8 cellular contexts compared by ENCODE assay signal in the genomic region with DNA sequence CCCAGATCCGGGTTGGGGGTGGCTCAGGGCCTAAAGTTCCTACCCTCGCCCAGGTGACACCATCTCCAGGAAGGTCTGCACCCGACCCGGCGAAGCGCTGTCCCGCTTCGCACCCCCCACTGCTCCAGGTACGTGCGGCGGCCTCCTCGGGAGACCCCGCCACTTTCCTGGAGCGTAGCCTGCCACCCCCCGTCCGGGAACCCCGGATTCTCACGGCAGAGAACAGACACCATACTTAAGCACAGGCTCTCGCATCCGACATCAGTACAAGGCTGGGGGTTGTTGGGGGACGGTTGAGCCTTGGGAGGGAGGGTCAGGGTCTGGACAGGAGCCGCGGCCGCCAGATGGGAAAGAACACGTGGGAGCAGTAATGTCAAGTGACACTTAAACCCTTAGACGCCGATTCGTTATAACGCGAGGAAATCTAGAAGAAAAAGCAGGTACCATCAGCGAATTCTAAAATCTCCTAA. TPM values are rescaled to one million over a fixed set of nuclear protein-coding genes. Genes with fewer than 3 reads are reported as not detected.
DNase-seq lines count a peak whose midpoint lies in the region; ATAC-seq, FAIRE-seq and TF ChIP-seq lines count a peak whose summit lies in the region.

No MANE protein-coding gene starts in this region.

- H3K27ac ChIP-seq in layer of hippocampus (ENCODE audit: low read depth, low read length): peak overlapping the region; percentile 81

- peak overlapping the region; percentile 93 for H3K4me3 Mint-ChIP-seq in WTC11

- H3K27me3 ChIP-seq in bronchial epithelial cell (ENCODE audit: control insufficient read depth, insufficient read depth, low read length): no peaks in the 10 kb centered on the region
- no peaks in the 10 kb centered on the region for H3K27me3 ChIP-seq in layer of hippocampus (ENCODE audit: control insufficient read depth, insufficient read depth, low read length)

- peaks cover 3% of the 10 kb centered on the region for H3K36me3 ChIP-seq in bronchial epithelial cell (ENCODE audit: control insufficient read depth, insufficient read depth, low read length)

- no peaks in the 10 kb centered on the region for H3K9me3 Mint-ChIP-seq in WTC11

- H3K36me3 Mint-ChIP-seq in WTC11: peaks cover 11% of the 10 kb centered on the region

- FAIRE-seq in bronchial epithelial cell (lab: Jason Lieb, UNC) (no peak), D721Med (lab: Jason Lieb, UNC) (no peak)

- peak overlapping the region; percentile 69 for H3K4me3 ChIP-seq in bronchial epithelial cell (ENCODE audit: low read depth, low read length)

- H3K27me3 Mint-ChIP-seq in WTC11 (ENCODE audit: low read depth): no peaks in the 10 kb centered on the region

- POLR2A ChIA-PET in WTC11 (lab: Charles Lee): interaction anchor here (2.6 kb wide), 1 partner anchor 128 kb away, joined by 14 read pairs; a partner anchor contains a TSS

- DNase-seq in GM13976 (ENCODE audit: low spot score) (peak; percentile 59), NCI-H2171 (lab: John Stamatoyannopoulos, UW) (peak; percentile 67), WTC11 (ENCODE audit: low spot score) (peak; percentile 61), bronchial epithelial cell (ENCODE audit: low read depth) (peak; percentile 1), D721Med (ENCODE audit: insufficient read length, low spot score) (no peak)
- DNase-seq in stimulated activated CD4-positive, alpha-beta T cell treated with anti-CD3 and anti-CD28 coated beads, Interleukin-1b, Interleukin-23, amount 100 ng/mL, for 24 hours (ENCODE audit: low read depth in 4 of 4, low spot score in 1 of 4): peak; percentile 18 to 36 (median 24)

- H3K27ac Mint-ChIP-seq in WTC11: peak overlapping the region; percentile 95

- CTCF ChIA-PET in WTC11 (lab: Charles Lee): interaction anchor here (0.7 to 1.1 kb wide), 2 partner anchors 31 to 33 kb away, joined by 3 to 4 read pairs; a partner anchor contains a TSS

- in situ Hi-C loops in GM13976 (cut with MboI; ENCODE audit: low sequenced_read_pairs, unreplicated experiment): no loop called here

- H3K4me1 Mint-ChIP-seq in WTC11: peaks cover 16% of the 10 kb centered on the region

- peak; percentile 33 for ATAC-seq in HG02840 (IDR thresholded peaks at IDR 0.05; ENCODE audit: low FRiP score, unreplicated experiment)
- ATAC-seq in WTC11: peak; percentile 76

- TF ChIP-seq CTCF in GM13976 (IDR thresholded peaks at IDR 0.05; ENCODE audit: borderline replicate concordance, control extremely low read depth, extremely low read depth, insufficient read depth, missing control alignments) (no peak), WTC11 (IDR thresholded peaks at IDR 0.05) (no peak), bronchial epithelial cell (IDR thresholded peaks at IDR 0.05; ENCODE audit: insufficient read depth, low read length, severe bottlenecking) (no peak), D721Med (IDR thresholded peaks at IDR 0.05; ENCODE audit: insufficient read depth, missing control alignments) (no peak)

TF ChIP-seq in WTC11, 78 proteins besides CTCF, POLR2A, EP300 and RAD21 (continues in another document):
- TF ChIP-seq FOXP1 (CRISPR knock-in tag; IDR thresholded peaks at IDR 0.05; ENCODE audit: borderline replicate concordance) (peak; percentile 75; the same call in 1 of the 2 replicates), JUN (CRISPR knock-in tag; IDR thresholded peaks at IDR 0.05) (0 out of 2 replicates have a peak, but pooled peaks have one; percentile 14), ZNF416 (CRISPR knock-in tag; IDR thresholded peaks at IDR 0.05) (no peak), CREM (CRISPR knock-in tag; IDR thresholded peaks at IDR 0.05) (no peak), ZNF138 (CRISPR knock-in tag; conservative IDR thresholded peaks at IDR 0.05) (no peak), NR2C2 (CRISPR knock-in tag; IDR thresholded peaks at IDR 0.05) (no peak), MYBL2 (CRISPR knock-in tag; IDR thresholded peaks at IDR 0.05) (no peak; the same call in 1 of the 2 replicates), SOX15 (CRISPR knock-in tag; IDR thresholded peaks at IDR 0.05) (no peak), ZNF423 (CRISPR knock-in tag; IDR thresholded peaks at IDR 0.05) (peak; percentile 48; the same call in 1 of the 2 replicates), PRRX2 (CRISPR knock-in tag; IDR thresholded peaks at IDR 0.05) (no peak), ESRRA (CRISPR knock-in tag; IDR thresholded peaks at IDR 0.05; ENCODE audit: borderline replicate concordance) (no peak), FOXK1 (CRISPR knock-in tag; IDR thresholded peaks at IDR 0.05) (0 out of 2 replicates have a peak, but pooled peaks have one; percentile 37), ZNF121 (CRISPR knock-in tag; IDR thresholded peaks at IDR 0.05) (no peak), GTF2I (CRISPR knock-in tag; conservative IDR thresholded peaks at IDR 0.05) (no peak), ZNF263 (CRISPR knock-in tag; IDR thresholded peaks at IDR 0.05; ENCODE audit: low read depth) (no peak), NFYB (CRISPR knock-in tag; conservative IDR thresholded peaks at IDR 0.05; ENCODE audit: low read depth) (no peak)
- TF ChIP-seq, protein P1, sequence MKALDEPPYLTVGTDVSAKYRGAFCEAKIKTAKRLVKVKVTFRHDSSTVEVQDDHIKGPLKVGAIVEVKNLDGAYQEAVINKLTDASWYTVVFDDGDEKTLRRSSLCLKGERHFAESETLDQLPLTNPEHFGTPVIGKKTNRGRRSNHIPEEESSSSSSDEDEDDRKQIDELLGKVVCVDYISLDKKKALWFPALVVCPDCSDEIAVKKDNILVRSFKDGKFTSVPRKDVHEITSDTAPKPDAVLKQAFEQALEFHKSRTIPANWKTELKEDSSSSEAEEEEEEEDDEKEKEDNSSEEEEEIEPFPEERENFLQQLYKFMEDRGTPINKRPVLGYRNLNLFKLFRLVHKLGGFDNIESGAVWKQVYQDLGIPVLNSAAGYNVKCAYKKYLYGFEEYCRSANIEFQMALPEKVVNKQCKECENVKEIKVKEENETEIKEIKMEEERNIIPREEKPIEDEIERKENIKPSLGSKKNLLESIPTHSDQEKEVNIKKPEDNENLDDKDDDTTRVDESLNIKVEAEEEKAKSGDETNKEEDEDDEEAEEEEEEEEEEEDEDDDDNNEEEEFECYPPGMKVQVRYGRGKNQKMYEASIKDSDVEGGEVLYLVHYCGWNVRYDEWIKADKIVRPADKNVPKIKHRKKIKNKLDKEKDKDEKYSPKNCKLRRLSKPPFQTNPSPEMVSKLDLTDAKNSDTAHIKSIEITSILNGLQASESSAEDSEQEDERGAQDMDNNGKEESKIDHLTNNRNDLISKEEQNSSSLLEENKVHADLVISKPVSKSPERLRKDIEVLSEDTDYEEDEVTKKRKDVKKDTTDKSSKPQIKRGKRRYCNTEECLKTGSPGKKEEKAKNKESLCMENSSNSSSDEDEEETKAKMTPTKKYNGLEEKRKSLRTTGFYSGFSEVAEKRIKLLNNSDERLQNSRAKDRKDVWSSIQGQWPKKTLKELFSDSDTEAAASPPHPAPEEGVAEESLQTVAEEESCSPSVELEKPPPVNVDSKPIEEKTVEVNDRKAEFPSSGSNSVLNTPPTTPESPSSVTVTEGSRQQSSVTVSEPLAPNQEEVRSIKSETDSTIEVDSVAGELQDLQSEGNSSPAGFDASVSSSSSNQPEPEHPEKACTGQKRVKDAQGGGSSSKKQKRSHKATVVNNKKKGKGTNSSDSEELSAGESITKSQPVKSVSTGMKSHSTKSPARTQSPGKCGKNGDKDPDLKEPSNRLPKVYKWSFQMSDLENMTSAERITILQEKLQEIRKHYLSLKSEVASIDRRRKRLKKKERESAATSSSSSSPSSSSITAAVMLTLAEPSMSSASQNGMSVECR (CRISPR knock-in tag; IDR thresholded peaks at IDR 0.05; ENCODE audit: borderline replicate concordance): peak; percentile 84; the same call in 1 of the 2 replicates
- TF ChIP-seq, protein P2, sequence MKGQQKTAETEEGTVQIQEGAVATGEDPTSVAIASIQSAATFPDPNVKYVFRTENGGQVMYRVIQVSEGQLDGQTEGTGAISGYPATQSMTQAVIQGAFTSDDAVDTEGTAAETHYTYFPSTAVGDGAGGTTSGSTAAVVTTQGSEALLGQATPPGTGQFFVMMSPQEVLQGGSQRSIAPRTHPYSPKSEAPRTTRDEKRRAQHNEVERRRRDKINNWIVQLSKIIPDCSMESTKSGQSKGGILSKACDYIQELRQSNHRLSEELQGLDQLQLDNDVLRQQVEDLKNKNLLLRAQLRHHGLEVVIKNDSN (CRISPR knock-in tag; IDR thresholded peaks at IDR 0.05): peak; percentile 88
- TF ChIP-seq, protein P3, sequence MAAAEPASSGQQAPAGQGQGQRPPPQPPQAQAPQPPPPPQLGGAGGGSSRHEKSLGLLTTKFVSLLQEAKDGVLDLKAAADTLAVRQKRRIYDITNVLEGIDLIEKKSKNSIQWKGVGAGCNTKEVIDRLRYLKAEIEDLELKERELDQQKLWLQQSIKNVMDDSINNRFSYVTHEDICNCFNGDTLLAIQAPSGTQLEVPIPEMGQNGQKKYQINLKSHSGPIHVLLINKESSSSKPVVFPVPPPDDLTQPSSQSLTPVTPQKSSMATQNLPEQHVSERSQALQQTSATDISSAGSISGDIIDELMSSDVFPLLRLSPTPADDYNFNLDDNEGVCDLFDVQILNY (CRISPR knock-in tag; IDR thresholded peaks at IDR 0.05): 0 out of 2 replicates have a peak, but pooled peaks have one; percentile 26
- TF ChIP-seq, protein P4, sequence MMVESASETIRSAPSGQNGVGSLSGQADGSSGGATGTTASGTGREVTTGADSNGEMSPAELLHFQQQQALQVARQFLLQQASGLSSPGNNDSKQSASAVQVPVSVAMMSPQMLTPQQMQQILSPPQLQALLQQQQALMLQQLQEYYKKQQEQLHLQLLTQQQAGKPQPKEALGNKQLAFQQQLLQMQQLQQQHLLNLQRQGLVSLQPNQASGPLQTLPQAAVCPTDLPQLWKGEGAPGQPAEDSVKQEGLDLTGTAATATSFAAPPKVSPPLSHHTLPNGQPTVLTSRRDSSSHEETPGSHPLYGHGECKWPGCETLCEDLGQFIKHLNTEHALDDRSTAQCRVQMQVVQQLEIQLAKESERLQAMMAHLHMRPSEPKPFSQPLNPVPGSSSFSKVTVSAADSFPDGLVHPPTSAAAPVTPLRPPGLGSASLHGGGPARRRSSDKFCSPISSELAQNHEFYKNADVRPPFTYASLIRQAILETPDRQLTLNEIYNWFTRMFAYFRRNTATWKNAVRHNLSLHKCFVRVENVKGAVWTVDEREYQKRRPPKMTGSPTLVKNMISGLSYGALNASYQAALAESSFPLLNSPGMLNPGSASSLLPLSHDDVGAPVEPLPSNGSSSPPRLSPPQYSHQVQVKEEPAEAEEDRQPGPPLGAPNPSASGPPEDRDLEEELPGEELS (CRISPR knock-in tag; IDR thresholded peaks at IDR 0.05): no peak

RNA-seq across cellular contexts. Expression of a gene that starts 0.5 kb away (rescaled TPM):
- total RNA-seq in WTC11 (2021): 47.3 to 55.4 TPM (median 51.1 TPM) in 3 replicates
- 15.5 and 18.3 TPM in 2 replicates for total RNA-seq in bronchial epithelial cell

RNA-seq across cellular contexts. Expression of a gene that starts 0.7 kb away (rescaled TPM):
- total RNA-seq in WTC11 (2021): 20.5 to 23.5 TPM (median 22.2 TPM) in 3 replicates
- 6.0 and 8.7 TPM in 2 replicates for total RNA-seq in bronchial epithelial cell

RNA-seq across cellular contexts. Expression of a gene that starts 31.1 kb away (rescaled TPM):
- not detected in 3 replicates for total RNA-seq in WTC11 (2021)
- total RNA-seq in bronchial epithelial cell: not detected in 2 replicates
